8 cellular contexts compared by ENCODE assay signal in the genomic region with DNA sequence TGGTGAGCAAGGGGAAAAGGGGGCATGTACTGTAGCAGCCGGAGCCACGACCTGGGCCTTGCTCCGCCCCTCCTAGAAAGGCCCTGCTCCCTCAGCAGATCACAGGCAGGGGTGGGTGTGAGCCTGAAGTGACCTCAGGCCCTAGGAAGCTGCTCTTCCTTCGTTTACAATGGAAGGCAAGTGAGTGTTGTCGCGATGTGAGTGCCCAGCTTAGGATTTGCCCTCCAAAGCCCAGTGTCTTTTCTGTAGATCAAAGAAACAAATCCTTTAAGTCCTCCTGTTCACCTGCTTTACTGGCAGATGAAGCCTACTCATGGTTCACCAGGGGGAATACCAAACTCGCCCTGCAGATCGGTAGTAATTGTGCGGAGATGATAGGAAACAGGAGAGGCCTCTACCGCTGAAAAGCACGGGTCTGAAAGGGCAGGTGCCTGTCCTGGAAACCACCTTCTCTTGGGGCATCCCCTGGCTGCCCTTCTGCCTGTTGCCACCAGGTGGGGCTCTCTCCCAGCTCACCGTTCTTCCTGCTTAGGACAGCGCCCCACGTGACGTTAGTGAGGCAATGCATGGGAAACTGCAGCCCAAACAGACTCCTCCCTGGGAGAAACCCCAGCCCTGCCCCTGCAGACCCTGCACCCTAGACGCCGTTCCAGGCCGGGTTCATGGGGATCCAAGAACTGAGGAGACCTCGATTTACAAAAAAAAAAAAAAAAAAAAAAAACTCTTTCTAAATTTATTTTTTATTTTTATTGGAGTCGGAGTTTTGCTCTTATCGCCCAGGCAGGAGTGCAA. TPM values are rescaled to one million over a fixed set of nuclear protein-coding genes. Genes with fewer than 3 reads are reported as not detected.
A peak's percentile ranks its signal among the peaks of the same experiment; 100 is the strongest.
DNase-seq lines count a peak whose midpoint lies in the region; ATAC-seq and TF ChIP-seq lines count a peak whose summit lies in the region.

No MANE protein-coding gene starts in this region.

- H3K4me3 ChIP-seq in Jurkat, Clone E6-1 (ENCODE audit: low read length) = no peak overlapping the region
- H3K4me3 ChIP-seq in OCI-LY3 (ENCODE audit: low read length) (peak overlapping the region; percentile 48), muscle layer of duodenum (ENCODE audit: low read depth in 1 of 2, low read length in 2 of 2) (no peak overlapping the region)

- peak overlapping the region; percentile 76 for H3K4me2 ChIP-seq in OCI-LY3 (ENCODE audit: low read length)

- H3K9me3 ChIP-seq in OCI-LY3 (ENCODE audit: insufficient read depth, low read length) = no peaks in the 10 kb centered on the region
- no peaks in the 10 kb centered on the region for H3K9me3 ChIP-seq in muscle layer of duodenum (ENCODE audit: control insufficient read depth in 1 of 2, low read length in 2 of 2)

- no peaks in the 10 kb centered on the region for H4K20me1 ChIP-seq in OCI-LY3 (ENCODE audit: insufficient read depth, low read length)

- no peaks in the 10 kb centered on the region for H3K36me3 ChIP-seq in OCI-LY3 (replicated peaks; ENCODE audit: low read depth, low read length)
- H3K36me3 ChIP-seq in muscle layer of duodenum (ENCODE audit: control insufficient read depth in 1 of 2, insufficient read depth in 2 of 2, low read length in 2 of 2) = peaks cover 25 to 56% of the 10 kb centered on the region in 2 donors

- H3K27me3 ChIP-seq in OCI-LY3 (ENCODE audit: low read depth, low read length) = no peaks in the 10 kb centered on the region
- H3K27me3 ChIP-seq in muscle layer of duodenum (ENCODE audit: low read depth, low read length) = no peaks in the 10 kb centered on the region

- no peaks in the 10 kb centered on the region for H3K79me2 ChIP-seq in OCI-LY3 (ENCODE audit: low read length)

- H2AFZ ChIP-seq in OCI-LY3 (ENCODE audit: low read depth, low read length) = peak overlapping the region; percentile 34; the same call in 1 of the 2 replicates

- peak; percentile 72 for ATAC-seq in GM21723 (IDR thresholded peaks at IDR 0.05; ENCODE audit: unreplicated experiment)

- peak overlapping the region; percentile 70 for H3K9ac ChIP-seq in OCI-LY3 (ENCODE audit: low read length)

- H3K27ac ChIP-seq in OCI-LY3 (ENCODE audit: low read length) = peak overlapping the region; percentile 91
- peak overlapping the region; percentile 29 for H3K27ac ChIP-seq in muscle layer of duodenum (ENCODE audit: low read length)

- H3K4me1 ChIP-seq in OCI-LY3 (ENCODE audit: low read length) (peaks cover 33% of the 10 kb centered on the region), muscle layer of duodenum (ENCODE audit: control insufficient read depth in 1 of 2, insufficient read depth in 2 of 2, low read length in 2 of 2) (no peaks in the 10 kb centered on the region)

- TF ChIP-seq CTCF in OCI-LY3 (IDR thresholded peaks at IDR 0.05; ENCODE audit: low read depth, low read length) = peak; percentile 100

- DNase-seq in DMS79 treated with DMSO at 0.1 percent for 48 hours (lab: John Stamatoyannopoulos, UW) (peak; percentile 86), epidermal melanocyte (ENCODE audit: insufficient read length, low spot score) (peak; percentile 85)
- peak; percentile 92 for DNase-seq in Jurkat, Clone E6-1 (ENCODE audit: low read depth, low spot score)
- DNase-seq in activated CD8-positive, alpha-beta memory T cell treated with anti-CD3 and anti-CD28 coated beads, Interleukin-2, amount 50 U/mL, for 48 hours = peak; percentile 94
- peak; percentile 82 to 88 for DNase-seq in stimulated activated CD8-positive, alpha-beta memory T cell treated with anti-CD3 and anti-CD28 coated beads, Interleukin-7, amount 100 ng/mL, for 4 hours (ENCODE audit: low read depth in 2 of 2)

RNA-seq across cellular contexts. Expression of gene KLC2, which starts 34.9 kb away (rescaled TPM):
- polyA plus RNA-seq in Jurkat, Clone E6-1 (2012; ENCODE audit: insufficient read depth, insufficient read length) = 26.7 TPM

RNA-seq across cellular contexts. Expression of gene RAB1B, which starts 45.9 kb away (rescaled TPM):
- polyA plus RNA-seq in Jurkat, Clone E6-1 (2012; ENCODE audit: insufficient read depth, insufficient read length) = 150 TPM

RNA-seq across cellular contexts. Expression of gene CNIH2, which starts 55.4 kb away (rescaled TPM):
- polyA plus RNA-seq in Jurkat, Clone E6-1 (2012; ENCODE audit: insufficient read depth, insufficient read length) = 19.7 TPM
